8 cellular contexts compared by ENCODE assay signal in the genomic region with DNA sequence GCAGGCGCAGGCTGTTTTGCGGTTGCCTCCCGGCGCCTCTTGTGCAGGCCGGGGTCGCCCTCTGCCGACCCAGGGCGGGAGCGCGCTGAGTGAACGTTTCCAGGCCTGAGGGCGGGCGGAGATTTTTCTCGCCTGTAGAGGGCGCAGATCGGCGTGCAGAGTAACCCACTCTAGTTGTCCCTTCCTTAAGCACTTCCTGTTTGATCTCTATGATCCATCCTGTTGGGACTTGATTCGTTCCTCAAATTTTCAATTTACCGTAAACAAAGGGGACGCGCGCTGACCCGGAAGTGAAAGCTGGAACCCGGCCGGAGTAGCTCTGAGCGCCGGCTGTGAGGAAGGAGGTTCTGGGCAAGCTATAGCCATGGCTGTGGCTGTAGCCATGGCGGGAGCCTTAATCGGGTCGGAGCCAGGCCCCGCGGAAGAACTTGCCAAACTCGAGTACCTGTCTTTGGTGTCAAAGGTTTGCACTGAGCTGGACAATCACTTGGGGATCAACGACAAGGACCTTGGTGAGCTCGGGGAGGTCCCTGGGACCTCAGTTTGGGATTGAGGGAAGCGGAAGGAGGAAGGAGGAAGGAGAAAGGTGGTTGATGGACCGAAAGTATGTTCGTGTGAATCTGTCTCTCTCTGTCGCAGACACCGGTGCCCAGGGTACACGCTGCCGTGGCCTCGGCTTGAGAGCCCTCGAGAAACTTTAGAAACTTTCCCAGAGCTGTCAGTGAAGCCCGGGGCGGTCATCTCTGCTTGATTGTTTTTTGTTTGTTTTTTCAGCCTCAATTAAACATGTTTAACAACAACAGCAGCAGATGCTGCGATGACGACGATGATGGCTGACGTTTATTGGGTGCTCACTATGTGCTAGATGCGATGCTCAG. TPM values are rescaled to one million over a fixed set of nuclear protein-coding genes. Genes with fewer than 3 reads are reported as not detected.
A peak's percentile ranks its signal among the peaks of the same experiment; 100 is the strongest.
DNase-seq lines count a peak whose midpoint lies in the region; ATAC-seq and TF ChIP-seq lines count a peak whose summit lies in the region.

A gene (plus strand): TSS at position 302 of the 878 bp plus-strand sequence. CDS start 63 bp downstream, at position 365.

- peaks cover 29% of the 10 kb centered on the region for H3K4me1 Mint-ChIP-seq in endodermal cell

- H3K27ac ChIP-seq in endodermal cell (ENCODE audit: low read depth, low read length) = peak within 1 kb of the TSS; percentile 75

- TF ChIP-seq CTCF in endodermal cell (conservative IDR thresholded peaks at IDR 0.05) = peak; percentile 100

- H3K4me3 ChIP-seq in NT2/D1 (ENCODE audit: insufficient read length, low read depth) (peak within 1 kb of the TSS; percentile 87), endodermal cell (ENCODE audit: low read length) (peak within 1 kb of the TSS; percentile 97)

- H3K27ac Mint-ChIP-seq in endodermal cell = peak within 1 kb of the TSS; percentile 98

- H3K4me3 Mint-ChIP-seq in endodermal cell = peak within 1 kb of the TSS; percentile 100

- H3K9ac ChIP-seq in NT2/D1 (ENCODE audit: insufficient read length, low read depth) = peak within 1 kb of the TSS; percentile 94
- peak within 1 kb of the TSS; percentile 75 for H3K9ac ChIP-seq in endodermal cell (ENCODE audit: extremely low read depth, low read length, poor library complexity, severe bottlenecking)

- peak; percentile 82 for ATAC-seq in GM21367 (IDR thresholded peaks at IDR 0.05; ENCODE audit: unreplicated experiment)

- in situ Hi-C loops in Caki2 (cut with HindIII; ENCODE audit: low pct_unique_long_range_greater_than_20kb, low sequenced_read_pairs) = no loop called here

- no peaks in the 10 kb centered on the region for H3K27me3 Mint-ChIP-seq in endodermal cell (ENCODE audit: insufficient read depth)

- H3K27me3 ChIP-seq in NT2/D1 (ENCODE audit: insufficient read depth, insufficient read length) (no peaks in the 10 kb centered on the region), endodermal cell (ENCODE audit: control insufficient read depth, insufficient read depth, low read length, poor library complexity, severe bottlenecking) (no peaks in the 10 kb centered on the region)

- H3K4me1 ChIP-seq in NT2/D1 (ENCODE audit: insufficient read depth, insufficient read length) (no peaks in the 10 kb centered on the region), endodermal cell (ENCODE audit: control insufficient read depth, insufficient read depth, low read length) (peaks cover 5% of the 10 kb centered on the region)

- DNase-seq in Caki2 (ENCODE audit: low read depth) (peak; percentile 99), HUDEP-2 (lab: John Stamatoyannopoulos, UW; ENCODE audit: unreplicated experiment in 76 of 76) (peak in 75 of 76 experiments; percentile 70 to 99 (median 95)), NT2/D1 (ENCODE audit: low read depth, low spot score) (peak; percentile 91), endodermal cell (peak; percentile 100), mesenteric fat pad (ENCODE audit: low spot score) (peak; percentile 99)
- peak; percentile 96 for DNase-seq in activated CD8-positive, alpha-beta memory T cell treated with anti-CD3 and anti-CD28 coated beads, Interleukin-2, amount 50 U/mL, for 1 hour (ENCODE audit: extremely low read depth)
- peak; percentile 95 to 97 for DNase-seq in stimulated activated CD8-positive, alpha-beta memory T cell treated with anti-CD3 and anti-CD28 coated beads, Interleukin-15, amount 100 ng/mL, for 4 hours (ENCODE audit: low read depth in 2 of 2)

- H3K9me3 Mint-ChIP-seq in endodermal cell = no peaks in the 10 kb centered on the region

- H3K36me3 ChIP-seq in NT2/D1 (ENCODE audit: insufficient read depth, insufficient read length, low read length) (no peaks in the 10 kb centered on the region), endodermal cell (ENCODE audit: control insufficient read depth, insufficient read depth, low read length) (no peaks in the 10 kb centered on the region)

- no peaks in the 10 kb centered on the region for H3K9me3 ChIP-seq in NT2/D1 (ENCODE audit: insufficient read depth, low read length)
- H3K9me3 ChIP-seq in endodermal cell (ENCODE audit: control insufficient read depth, low read length) = no peaks in the 10 kb centered on the region

- H3K36me3 Mint-ChIP-seq in endodermal cell (ENCODE audit: low read depth) = peaks cover 3% of the 10 kb centered on the region

- 0% methylated on average over 36 to 51 of the region's 51 CpGs for WGBS in endodermal cell (ENCODE audit: insufficient coverage in 1 of 2, insufficient read length in 1 of 2), 2 experiments

RNA-seq across cellular contexts. Expression of the gene that starts here (rescaled TPM):
- 27.1 and 29.2 TPM in 2 replicates for total RNA-seq in Caki2 (2014; rRNA removed; shearing (Covaris generic); ENCODE audit: low replicate concordance)
- total RNA-seq in endodermal cell = 10 to 100 TPM; 53.3 to 57.1 TPM
- 33.7 TPM for polyA plus RNA-seq in endodermal cell (2013, experiment 1 of 2)
- 32.4 TPM for polyA plus RNA-seq in endodermal cell (2013, experiment 2 of 2)
- 37.0 TPM for total RNA-seq in mesenteric fat pad

Comparison
In these comparisons a context has a peak if more than half of its experiments do, and no peak if none do; other contexts are left out.
1. Peak in every context shown above with its lines: DNase-seq, ATAC-seq, H3K4me3 ChIP-seq and H3K27ac ChIP-seq.